In genomic region chr16:87463722-87464690, GRCh38 we compare ENCODE assay signal across 8 cellular contexts. TPM values are rescaled to one million over a fixed set of nuclear protein-coding genes. Genes with fewer than 3 reads are reported as not detected.
DNase-seq lines count a peak whose midpoint lies in the region; ATAC-seq, FAIRE-seq and TF ChIP-seq lines count a peak whose summit lies in the region.

No MANE protein-coding gene starts in this region.

- H3K36me3 ChIP-seq in pancreas, result peaks cover 0 to 8% (median under 1%) of the 10 kb centered on the region in 3 donors

- H3K4me3 ChIP-seq in AG09309 (ENCODE audit: control insufficient read depth, low read depth, low read length) (peak overlapping the region; percentile 3), pancreas (no peak overlapping the region)

- H3K9me3 ChIP-seq in pancreas, result no peaks in the 10 kb centered on the region

- H3K9me3 Mint-ChIP-seq in activated CD4-positive, alpha-beta T cell treated with anti-CD3 and anti-CD28 coated beads, Interleukin-2, amount 10 ng/mL, durations not matched to agents 7 days and 5 days, result no peaks in the 10 kb centered on the region

- no peak for FAIRE-seq in pancreas (lab: Jason Lieb, UNC)

- no peaks in the 10 kb centered on the region for H3K36me3 Mint-ChIP-seq in activated CD4-positive, alpha-beta T cell treated with anti-CD3 and anti-CD28 coated beads, Interleukin-2, amount 10 ng/mL, durations not matched to agents 7 days and 5 days (ENCODE audit: low read depth)

- intact Hi-C loops in pancreas (cut with DNase I), result no loop called here

- peak overlapping the region; percentile 65 for H3K27ac Mint-ChIP-seq in activated CD4-positive, alpha-beta T cell treated with anti-CD3 and anti-CD28 coated beads, Interleukin-2, amount 10 ng/mL, durations not matched to agents 7 days and 5 days

- peak overlapping the region; percentile 54 for H3K4me3 Mint-ChIP-seq in activated CD4-positive, alpha-beta T cell treated with anti-CD3 and anti-CD28 coated beads, Interleukin-2, amount 10 ng/mL, durations not matched to agents 7 days and 5 days

- TF ChIP-seq CTCF in AG09309 (IDR thresholded peaks at IDR 0.05; ENCODE audit: control insufficient read depth, insufficient read depth, low read depth, low read length, missing control alignments), result no peak
- no peak for TF ChIP-seq CTCF in pancreas (IDR thresholded peaks at IDR 0.05)

- peaks cover 29 to 42% (median 35%) of the 10 kb centered on the region in 3 donors for H3K4me1 ChIP-seq in pancreas

- ATAC-seq in HG03196 (IDR thresholded peaks at IDR 0.05; ENCODE audit: unreplicated experiment) (peak; percentile 52), esophagus mucosa (peak; percentile 21), pancreas (peak in 3 of 4 donors; percentile 2 to 43 (median 33)), GM18909 (IDR thresholded peaks at IDR 0.05; ENCODE audit: poor library complexity, unreplicated experiment) (no peak)

- H3K4me1 Mint-ChIP-seq in activated CD4-positive, alpha-beta T cell treated with anti-CD3 and anti-CD28 coated beads, Interleukin-2, amount 10 ng/mL, durations not matched to agents 7 days and 5 days, result peaks cover 39% of the 10 kb centered on the region

- H3K27me3 Mint-ChIP-seq in activated CD4-positive, alpha-beta T cell treated with anti-CD3 and anti-CD28 coated beads, Interleukin-2, amount 10 ng/mL, durations not matched to agents 7 days and 5 days, result no peaks in the 10 kb centered on the region

- H3K27me3 ChIP-seq in pancreas, result no peaks in the 10 kb centered on the region

- POLR2A ChIA-PET in activated CD4-positive, alpha-beta T cell treated with anti-CD3 and anti-CD28 coated beads, Interleukin-2, amount 10 ng/mL, durations not matched to agents 7 days and 5 days (lab: Charles Lee), result interaction anchor here (0.5 kb wide), 1 partner anchor 42 kb away, joined by 5 read pairs; no protein-coding TSS in a partner anchor

- CTCF ChIA-PET in activated CD4-positive, alpha-beta T cell treated with anti-CD3 and anti-CD28 coated beads, Interleukin-2, amount 10 ng/mL, durations not matched to agents 7 days and 5 days (lab: Charles Lee), result interaction anchor here (0.7 to 1.7 kb wide), 7 partner anchors 12 to 1296 kb away, joined by 3 to 4 read pairs (median 4); partner anchors contain the start of gene C16orf95

- 66 to 70% methylated on average over 22 of the region's 22 CpGs for WGBS in pancreas, 2 donors

- peak overlapping the region; percentile 66 to 94 (median 85) for H3K27ac ChIP-seq in pancreas

- DNase-seq in AG09309 (ENCODE audit: low read depth), result peak; percentile 29
- DNase-seq in activated CD4-positive, alpha-beta T cell treated with anti-CD3 and anti-CD28 coated beads, Interleukin-2, amount 10 ng/mL, durations not matched to agents 7 days and 5 days, result peak; percentile 28
- DNase-seq in pancreas, result peak in 1 of 6 donors; percentile 54
- DNase-seq in DMS 273 treated with DMSO at 0.1 percent for 48 hours (lab: John Stamatoyannopoulos, UW), result no peak
- DNase-seq in NCI-H1930 (lab: John Stamatoyannopoulos, UW), result no peak

RNA-seq across cellular contexts. Expression of gene ZCCHC14, which starts 28.8 kb away (rescaled TPM):
- 1 to 10 TPM; 7.6 to 7.9 TPM for total RNA-seq in activated CD4-positive, alpha-beta T cell treated with anti-CD3 and anti-CD28 coated beads, Interleukin-2, amount 10 ng/mL, durations not matched to agents 7 days and 5 days
- total RNA-seq in esophagus mucosa (11.4 TPM), pancreas (10 to 100 TPM; 12.1 to 20.0 (median 13.1) TPM)
- 10 to 100 TPM; 10.7 to 11.2 TPM for polyA plus RNA-seq in pancreas

Comparison
In these comparisons a context has a peak if more than half of its experiments do, and no peak if none do; other contexts are left out.
1. DNase-seq: peak in AG09309 (single experiment) and activated CD4-positive, alpha-beta T cell treated with anti-CD3 and anti-CD28 coated beads, Interleukin-2, amount 10 ng/mL, durations not matched to agents 7 days and 5 days (single experiment); none in DMS 273 treated with DMSO at 0.1 percent for 48 hours (single experiment) and NCI-H1930 (0 of 2).